Comparison of ENCODE assay signal across 2 cellular contexts in genomic region chr7:46603296-46603701, GRCh38.
TF ChIP-seq lines count a peak whose summit lies in the region.

No MANE protein-coding gene starts in this region.

TF ChIP-seq in liver, 16 proteins besides CTCF, POLR2A, EP300 and RAD21 (continued from another document):
- TF ChIP-seq ATF3 (IDR thresholded peaks at IDR 0.05) (no peak), TAF1 (conservative IDR thresholded peaks at IDR 0.05) (no peak), REST (IDR thresholded peaks at IDR 0.05) (no peak), GABPA (IDR thresholded peaks at IDR 0.05 in 1 of 2, conservative IDR thresholded peaks at IDR 0.05 in 1 of 2) (no peak), MAX (IDR thresholded peaks at IDR 0.05) (no peak), HNF4G (IDR thresholded peaks at IDR 0.05) (no peak), FOXA1 (IDR thresholded peaks at IDR 0.05) (no peak), NR2F2 (IDR thresholded peaks at IDR 0.05) (no peak), JUND (IDR thresholded peaks at IDR 0.05) (no peak), ZBTB33 (IDR thresholded peaks at IDR 0.05) (no peak)

TF ChIP-seq in HepG2, 621 proteins besides CTCF, POLR2A, EP300 and RAD21 (continued from another document):
- TF ChIP-seq DZIP1 (CRISPR knock-in tag; IDR thresholded peaks at IDR 0.05) = no peak
- no peak for TF ChIP-seq ZNF660 (CRISPR knock-in tag; IDR thresholded peaks at IDR 0.05; ENCODE audit: borderline replicate concordance, low read depth)
- no peak for TF ChIP-seq ZNF3 (CRISPR knock-in tag; IDR thresholded peaks at IDR 0.05)
- no peak for TF ChIP-seq ZNF430 (CRISPR knock-in tag; IDR thresholded peaks at IDR 0.05)
